1 cellular context compared by ENCODE assay signal in the genomic region with DNA sequence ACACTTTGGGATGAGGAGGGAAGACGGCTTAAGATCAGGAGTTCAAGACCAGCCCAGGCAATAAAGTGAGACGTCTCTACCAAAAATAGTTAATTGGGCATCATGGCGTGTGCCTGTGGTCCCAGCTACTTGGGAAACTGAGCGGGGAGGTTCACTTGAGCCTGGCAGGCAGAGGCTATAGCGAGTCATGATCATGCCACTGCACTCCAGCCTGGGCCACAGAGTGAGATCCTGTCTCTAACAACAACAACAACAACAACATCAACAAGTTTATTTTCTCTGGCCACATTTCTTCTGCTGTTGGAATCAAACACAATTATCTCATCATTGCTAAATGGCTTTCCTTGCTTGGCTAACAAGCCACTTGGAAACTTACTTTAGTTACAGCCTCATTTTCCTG.
A peak's percentile ranks its signal among the peaks of the same experiment; 100 is the strongest.
TF ChIP-seq lines count a peak whose summit lies in the region.

No MANE protein-coding gene starts in this region.

TF ChIP-seq in K562, 482 proteins besides CTCF, POLR2A, EP300 and RAD21:
- TF ChIP-seq ZNF121 (CRISPR knock-in tag; conservative IDR thresholded peaks at IDR 0.05), result peak; percentile 80
- TF ChIP-seq CCNT2 (IDR thresholded peaks at IDR 0.05; ENCODE audit: borderline replicate concordance, extremely low read depth, insufficient read length, low read depth, low read length), result no peak
